In the genomic region with DNA sequence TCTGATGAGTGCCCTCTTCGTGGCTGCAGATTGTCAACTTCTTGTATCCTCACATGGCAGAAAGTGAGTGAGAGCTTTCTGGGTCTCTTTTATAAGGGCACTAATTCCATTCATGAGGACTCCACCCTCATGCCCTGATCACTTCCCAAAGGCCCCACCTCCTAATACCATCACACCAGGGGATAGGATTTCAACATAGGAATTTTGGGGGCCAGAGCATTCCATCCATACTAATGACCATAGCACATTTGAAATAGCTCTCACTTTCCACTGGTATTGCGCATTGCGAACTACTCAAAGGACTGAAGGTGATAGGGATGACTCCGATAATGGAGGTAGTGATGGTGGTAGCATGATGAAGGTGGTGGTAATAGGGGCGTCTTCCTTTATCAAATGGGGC, we compare ENCODE assay signal across 23 cellular contexts.
"Had no signal": no experiment of that assay in that cellular context is flagged by ENCODE, and none has a peak within 500 bp of the region (broad histone marks: within the 10 kb centered on the region; RNA-seq: fewer than 3 reads in every experiment).

No MANE protein-coding gene starts in this region.

- H3K4me1 Mint-ChIP-seq: activated naive CD8-positive, alpha-beta T cell treated with anti-CD3 and anti-CD28 coated beads, Interleukin-2, amount 10 ng/mL, durations not matched to agents 7 days and 5 days had no signal

- ATAC-seq: activated CD8-positive, alpha-beta T cell treated with anti-CD3 and anti-CD28 coated beads, Interleukin-2, amount 10 ng/mL, durations not matched to agents 7 days and 5 days had no signal

- H3K36me3 Mint-ChIP-seq: activated naive CD8-positive, alpha-beta T cell treated with anti-CD3 and anti-CD28 coated beads, Interleukin-2, amount 10 ng/mL, durations not matched to agents 7 days and 5 days had no signal

- H3K4me3 ChIP-seq: adrenal gland, breast epithelium, Peyer's patch had no signal

- H3K27ac Mint-ChIP-seq: activated CD8-positive, alpha-beta T cell treated with anti-CD3 and anti-CD28 coated beads, Interleukin-2, amount 10 ng/mL, durations not matched to agents 7 days and 5 days; activated naive CD8-positive, alpha-beta T cell treated with anti-CD3 and anti-CD28 coated beads, Interleukin-2, amount 10 ng/mL, durations not matched to agents 7 days and 5 days; T-helper 1 cell treated with Interleukin-12 subunit alpha and Interleukin-12 subunit beta and Interleukin-4 antibody, amounts not matched to agents 30 μg/mL and 1 μg/mL, for 36 hours had no signal

- H3K4me3 Mint-ChIP-seq: activated CD8-positive, alpha-beta T cell treated with anti-CD3 and anti-CD28 coated beads, Interleukin-2, amount 10 ng/mL, durations not matched to agents 7 days and 5 days; activated naive CD8-positive, alpha-beta T cell treated with anti-CD3 and anti-CD28 coated beads, Interleukin-2, amount 10 ng/mL, durations not matched to agents 7 days and 5 days; T-helper 1 cell treated with Interleukin-12 subunit alpha and Interleukin-12 subunit beta and Interleukin-4 antibody, amounts not matched to agents 30 μg/mL and 1 μg/mL, for 36 hours had no signal

- DNase-seq: activated CD4-positive, alpha-beta T cell treated with anti-CD3 and anti-CD28 coated beads for 48 hours; activated CD4-positive, alpha-beta T cell treated with anti-CD3 and anti-CD28 coated beads, Interleukin-2, amount 50 U/mL, for 4 hours; activated CD4-positive, CD25-positive, alpha-beta regulatory T cell treated with anti-CD3 and anti-CD28 coated beads, Interleukin-2, amount 50 U/mL, for 72 hours; activated CD8-positive, alpha-beta memory T cell treated with anti-CD3 and anti-CD28 coated beads, Interleukin-2, amount 50 U/mL, for 48 hours; activated CD8-positive, alpha-beta T cell treated with anti-CD3 and anti-CD28 coated beads, Interleukin-2, amount 10 ng/mL, durations not matched to agents 7 days and 5 days; activated naive CD4-positive, alpha-beta T cell treated with anti-CD3 and anti-CD28 coated beads, Interleukin-2, amount 50 U/mL, for 16 hours; activated naive CD8-positive, alpha-beta T cell treated with anti-CD3 and anti-CD28 coated beads, Interleukin-2, amount 10 ng/mL, durations not matched to agents 7 days and 5 days; activated T-cell treated with anti-CD3 and anti-CD28 coated beads, Interleukin-2, amount 50 U/mL, for 1 hour; adrenal gland; anterior cingulate cortex; central memory CD4-positive, alpha-beta T cell; KG1; NCI-H1092; NCI-H1417; NCI-H1930; NCI-H2171; NCI-H345; NCI-H510A treated with DMSO at 0.1 percent for 48 hours; NCI-H69; Peyer's patch; SHP77 had no signal

- H3K9me3 Mint-ChIP-seq: activated naive CD8-positive, alpha-beta T cell treated with anti-CD3 and anti-CD28 coated beads, Interleukin-2, amount 10 ng/mL, durations not matched to agents 7 days and 5 days; T-helper 1 cell treated with Interleukin-12 subunit alpha and Interleukin-12 subunit beta and Interleukin-4 antibody, amounts not matched to agents 30 μg/mL and 1 μg/mL, for 36 hours had no signal
